9 cellular contexts compared by ENCODE assay signal in genomic region chr10:114239117-114239993, GRCh38. TPM values are rescaled to one million over a fixed set of nuclear protein-coding genes. Genes with fewer than 3 reads are reported as not detected.
DNase-seq lines count a peak whose midpoint lies in the region; ATAC-seq and TF ChIP-seq lines count a peak whose summit lies in the region.
"Had no signal": no experiment of that assay in that cellular context is flagged by ENCODE, and none has a peak within 500 bp of the region (broad histone marks: within the 10 kb centered on the region; RNA-seq: fewer than 3 reads in every experiment).

Gene VWA2 (plus strand): TSS chr10:114239254. CDS start chr10:114248714, 9,460 bp downstream.

- peaks cover 0 to 5% of the 10 kb centered on the region in 2 experiments; a peak in 1 of 4 replicates for H3K4me1 ChIP-seq in SK-N-SH (ENCODE audit: control insufficient read depth in 1 of 2, insufficient read depth in 2 of 2, low read depth in 1 of 2, low read length in 1 of 2)

- no peaks in the 10 kb centered on the region for H3K79me2 ChIP-seq in SK-N-SH (ENCODE audit: insufficient read depth)

- H3K9me3 ChIP-seq in SK-N-SH: no peaks in the 10 kb centered on the region

- H3K9me2 ChIP-seq in SK-N-SH: no peaks in the 10 kb centered on the region

- H3K27ac Mint-ChIP-seq in activated T-cell treated with anti-CD3 and anti-CD28 coated beads, Interleukin-2, amount 50 U/mL, for 24 hours: no peak within 1 kb of the TSS

- H3K9ac ChIP-seq in SK-N-SH: no peak within 1 kb of the TSS

- peak within 1 kb of the TSS; percentile 64 for H3K4me3 Mint-ChIP-seq in activated T-cell treated with anti-CD3 and anti-CD28 coated beads, Interleukin-2, amount 50 U/mL, for 24 hours

- TF ChIP-seq EP300 in SK-N-SH (IDR thresholded peaks at IDR 0.05; ENCODE audit: borderline replicate concordance in 1 of 2, low read depth in 1 of 2, low read length in 1 of 2): no peak

- no peaks in the 10 kb centered on the region for H3K9me3 Mint-ChIP-seq in activated T-cell treated with anti-CD3 and anti-CD28 coated beads, Interleukin-2, amount 50 U/mL, for 24 hours

- CTCF ChIA-PET in SK-N-SH (lab: Yijun Ruan, JAX): interaction anchor here (0.6 kb wide), 1 partner anchor 52 kb away, joined by 3 read pairs; no protein-coding TSS in a partner anchor

- no peaks in the 10 kb centered on the region for H4K20me1 ChIP-seq in SK-N-SH (ENCODE audit: insufficient read depth)

- peaks cover 16% of the 10 kb centered on the region; the same call in 1 of the 2 replicates for H3K27me3 ChIP-seq in SK-N-SH (ENCODE audit: insufficient read depth)

- no peak within 1 kb of the TSS for H3K27ac ChIP-seq in SK-N-SH (ENCODE audit: low read depth in 2 of 2, low read length in 1 of 2)
- H3K27ac ChIP-seq: epithelial cell of prostate had no signal

- H3F3A ChIP-seq in SK-N-SH (replicated peaks; ENCODE audit: insufficient read depth): no peaks in the 10 kb centered on the region

- in situ Hi-C loops in KBM-7 (cut with MboI; ENCODE audit: low pct_unique_long_range_greater_than_20kb, low sequenced_read_pairs): no loop called here

- WGBS in SK-N-SH (ENCODE audit: low lambda C conversion rate): 79% methylated on average over 49 of the region's 79 CpGs

- ATAC-seq in HG03097 (IDR thresholded peaks at IDR 0.05; ENCODE audit: low FRiP score, unreplicated experiment): no peak

- H3K36me3 ChIP-seq in SK-N-SH (replicated peaks in 1 of 2; ENCODE audit: control insufficient read depth in 1 of 2, insufficient read depth in 2 of 2, low read length in 1 of 2): no peaks in the 10 kb centered on the region

- H3K36me3 Mint-ChIP-seq in activated T-cell treated with anti-CD3 and anti-CD28 coated beads, Interleukin-2, amount 50 U/mL, for 24 hours (ENCODE audit: low read depth): no peaks in the 10 kb centered on the region

- no peak for TF ChIP-seq RAD21 in SK-N-SH (IDR thresholded peaks at IDR 0.05; ENCODE audit: low read length)

- H3K4me1 Mint-ChIP-seq in activated T-cell treated with anti-CD3 and anti-CD28 coated beads, Interleukin-2, amount 50 U/mL, for 24 hours (ENCODE audit: low read depth): peaks cover 14% of the 10 kb centered on the region

- DNase-seq in DMS153 treated with DMSO at 0.1 percent for 48 hours (lab: John Stamatoyannopoulos, UW; ENCODE audit: unreplicated experiment): peak; percentile 79
- peak; percentile 11 for DNase-seq in KBM-7
- DNase-seq in activated T-cell treated with anti-CD3 and anti-CD28 coated beads, Interleukin-2, amount 50 U/mL, for 24 hours: peak; percentile 54
- DNase-seq in iPS-NIHi11 (ENCODE audit: low spot score): peak; percentile 81
- DNase-seq in stimulated activated CD4-positive, alpha-beta T cell treated with anti-CD3 and anti-CD28 coated beads, Interleukin-2, amount 100 ng/mL, for 48 hours: peak; percentile 7 to 23
- DNase-seq in NCI-H1436 treated with DMSO at 0.1 percent for 48 hours (lab: John Stamatoyannopoulos, UW): no peak
- DNase-seq in SK-N-SH: no peak

- TF ChIP-seq CTCF in SK-N-SH (IDR thresholded peaks at IDR 0.05): no peak

- POLR2A ChIA-PET in SK-N-SH (lab: Yijun Ruan, JAX): no interaction called here

- no peak within 1 kb of the TSS for H2AFZ ChIP-seq in SK-N-SH (ENCODE audit: low read depth)

- no peak within 1 kb of the TSS for H3K4me3 ChIP-seq in SK-N-SH (ENCODE audit: low read depth in 2 of 2, low read length in 1 of 2)

- no peak within 1 kb of the TSS for H3K4me2 ChIP-seq in SK-N-SH

- H3K27me3 Mint-ChIP-seq in activated T-cell treated with anti-CD3 and anti-CD28 coated beads, Interleukin-2, amount 50 U/mL, for 24 hours: peaks cover 87% of the 10 kb centered on the region

TF ChIP-seq in SK-N-SH, 30 proteins besides CTCF, POLR2A, EP300 and RAD21:
- no peak for TF ChIP-seq FOXM1 (IDR thresholded peaks at IDR 0.05; ENCODE audit: low read depth)
- TF ChIP-seq NRF1 (IDR thresholded peaks at IDR 0.05; ENCODE audit: low read depth, low read length): no peak
- no peak for TF ChIP-seq MAX (IDR thresholded peaks at IDR 0.05; ENCODE audit: low read depth)
- TF ChIP-seq SIN3A (IDR thresholded peaks at IDR 0.05; ENCODE audit: borderline replicate concordance, low read depth, low read length): no peak
- no peak for TF ChIP-seq CHD2 (IDR thresholded peaks at IDR 0.05; ENCODE audit: low read length, partially characterized antibody)

RNA-seq across cellular contexts. Expression of gene VWA2, which starts in this region (rescaled TPM):
- not detected in 2 replicates for polyA plus RNA-seq in SK-N-SH (2012; rRNA removed)
- polyA plus RNA-seq in SK-N-SH (2012; cell fraction: cytosol; rRNA removed): not detected in 2 replicates
- not detected in 2 replicates for polyA plus RNA-seq in SK-N-SH (2012; cell fraction: nucleus; rRNA removed)

Comparison
In these comparisons a context has a peak if more than half of its experiments do, and no peak if none do; other contexts are left out.
1. DNase-seq: peak in DMS153 treated with DMSO at 0.1 percent for 48 hours (single experiment), KBM-7 (single experiment), activated T-cell treated with anti-CD3 and anti-CD28 coated beads, Interleukin-2, amount 50 U/mL, for 24 hours (single experiment), iPS-NIHi11 (single experiment) and stimulated activated CD4-positive, alpha-beta T cell treated with anti-CD3 and anti-CD28 coated beads, Interleukin-2, amount 100 ng/mL, for 48 hours (2 of 2); none in NCI-H1436 treated with DMSO at 0.1 percent for 48 hours (single experiment) and SK-N-SH (single experiment).